Comparison of ENCODE assay signal across 8 cellular contexts in the genomic region with DNA sequence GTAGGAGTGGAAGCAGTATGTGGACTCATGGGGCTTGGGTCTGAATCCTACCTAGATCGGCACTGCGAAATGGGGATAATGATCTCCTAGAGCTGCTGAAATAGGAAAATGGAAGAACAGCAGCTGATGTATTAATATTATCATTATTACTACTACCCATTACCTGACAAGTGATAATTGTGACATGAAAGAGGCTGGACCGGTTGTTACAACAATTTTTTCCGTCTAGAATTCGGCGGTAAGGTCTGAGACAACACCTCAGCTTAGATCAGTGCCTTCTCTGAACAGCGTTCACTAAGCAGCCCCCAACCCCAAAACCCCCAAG. TPM values are rescaled to one million over a fixed set of nuclear protein-coding genes. Genes with fewer than 3 reads are reported as not detected.
DNase-seq lines count a peak whose midpoint lies in the region; ATAC-seq and TF ChIP-seq lines count a peak whose summit lies in the region.
"Not testable (repeated sequence)": the region's sequence is repeated elsewhere in the genome, so short reads cannot be mapped to it uniquely, and the experiment has no call there.

No MANE protein-coding gene starts in this region.

- H2AFZ ChIP-seq in hepatocyte (peak overlapping the region; percentile 52), smooth muscle cell (ENCODE audit: low read depth) (peak overlapping the region; percentile 77)

- H4K20me1 ChIP-seq in hepatocyte (ENCODE audit: insufficient read depth, poor library complexity, severe bottlenecking) (peaks cover 34% of the 10 kb centered on the region), smooth muscle cell (ENCODE audit: low read depth) (peaks cover 39% of the 10 kb centered on the region)

- H3K79me2 ChIP-seq in hepatocyte (peaks cover 44% of the 10 kb centered on the region), smooth muscle cell (ENCODE audit: low read depth) (peaks cover 45% of the 10 kb centered on the region)

- CTCF ChIA-PET in activated CD8-positive, alpha-beta T cell treated with anti-CD3 and anti-CD28 coated beads, Interleukin-2, amount 10 ng/mL, durations not matched to agents 7 days and 5 days (lab: Charles Lee): not testable (repeated sequence)

- intact Hi-C loops in colonic mucosa (cut with DNase I): not testable (repeated sequence)

- not testable (repeated sequence) for H3K4me1 ChIP-seq in NT2/D1 (ENCODE audit: insufficient read depth, insufficient read length); colonic mucosa; smooth muscle cell (ENCODE audit: low read depth)
- H3K4me1 ChIP-seq in hepatocyte (ENCODE audit: insufficient read depth): peaks cover 12% of the 10 kb centered on the region

- not testable (repeated sequence) for DNase-seq in AG10803 (ENCODE audit: low read depth); activated CD8-positive, alpha-beta T cell treated with anti-CD3 and anti-CD28 coated beads, Interleukin-2, amount 10 ng/mL, durations not matched to agents 7 days and 5 days; colonic mucosa; smooth muscle cell (lab: John Stamatoyannopoulos, UW; ENCODE audit: unreplicated experiment)
- peak; percentile 47 for DNase-seq in H4 (ENCODE audit: low spot score)
- peak; percentile 47 for DNase-seq in NT2/D1 (ENCODE audit: low read depth, low spot score)
- peak; percentile 86 for DNase-seq in hepatocyte (ENCODE audit: low spot score)
- DNase-seq in myocyte (ENCODE audit: low read depth): peak; percentile 57

- peak overlapping the region; percentile 91 for H3K27ac Mint-ChIP-seq in activated CD8-positive, alpha-beta T cell treated with anti-CD3 and anti-CD28 coated beads, Interleukin-2, amount 10 ng/mL, durations not matched to agents 7 days and 5 days

- H3K9me3 Mint-ChIP-seq in activated CD8-positive, alpha-beta T cell treated with anti-CD3 and anti-CD28 coated beads, Interleukin-2, amount 10 ng/mL, durations not matched to agents 7 days and 5 days (ENCODE audit: insufficient read depth): not testable (repeated sequence)

- ATAC-seq in activated CD8-positive, alpha-beta T cell treated with anti-CD3 and anti-CD28 coated beads, Interleukin-2, amount 10 ng/mL, durations not matched to agents 7 days and 5 days: not testable (repeated sequence)

- H3K9me2 ChIP-seq in hepatocyte (replicated peaks; ENCODE audit: insufficient read depth): not testable (repeated sequence)

- not testable (repeated sequence) for H3K9me3 ChIP-seq in NT2/D1 (ENCODE audit: insufficient read depth, low read length); colonic mucosa; hepatocyte (ENCODE audit: low read depth); smooth muscle cell (replicated peaks; ENCODE audit: low read depth)

- not testable (repeated sequence) for H3F3A ChIP-seq in smooth muscle cell (ENCODE audit: low read depth)

- peaks cover 20% of the 10 kb centered on the region for H3K4me1 Mint-ChIP-seq in activated CD8-positive, alpha-beta T cell treated with anti-CD3 and anti-CD28 coated beads, Interleukin-2, amount 10 ng/mL, durations not matched to agents 7 days and 5 days (ENCODE audit: low read depth)

- not testable (repeated sequence) for H3K27me3 ChIP-seq in NT2/D1 (ENCODE audit: insufficient read depth, insufficient read length); colonic mucosa; hepatocyte; smooth muscle cell (ENCODE audit: low read depth)

- POLR2A ChIA-PET in activated CD8-positive, alpha-beta T cell treated with anti-CD3 and anti-CD28 coated beads, Interleukin-2, amount 10 ng/mL, durations not matched to agents 7 days and 5 days (lab: Charles Lee): not testable (repeated sequence)

- H3K27ac ChIP-seq in colonic mucosa: peak overlapping the region; percentile 89
- peak overlapping the region; percentile 98 for H3K27ac ChIP-seq in hepatocyte
- peak overlapping the region; percentile 83 for H3K27ac ChIP-seq in smooth muscle cell (ENCODE audit: low read depth)

- H3K9ac ChIP-seq in NT2/D1 (ENCODE audit: insufficient read length, low read depth) (peak overlapping the region; percentile 92), colonic mucosa (ENCODE audit: low read depth in 2 of 2, low read length in 2 of 2) (peak overlapping the region; percentile 37 to 91), smooth muscle cell (ENCODE audit: low read depth) (peak overlapping the region; percentile 98)

- 2% methylated on average over 7 of the region's 7 CpGs for WGBS in hepatocyte (ENCODE audit: low lambda C conversion rate, missing lambda C conversion rate)
- WGBS in smooth muscle cell (ENCODE audit: low lambda C conversion rate): 1% methylated on average over 7 of the region's 7 CpGs

- not testable (repeated sequence) for TF ChIP-seq CTCF in AG10803 (conservative IDR thresholded peaks at IDR 0.05; ENCODE audit: low read length); colonic mucosa (IDR thresholded peaks at IDR 0.05); hepatocyte (IDR thresholded peaks at IDR 0.05; ENCODE audit: poor library complexity); smooth muscle cell (IDR thresholded peaks at IDR 0.05; ENCODE audit: borderline replicate concordance, insufficient read depth, poor library complexity, severe bottlenecking)

- H3K27me3 Mint-ChIP-seq in activated CD8-positive, alpha-beta T cell treated with anti-CD3 and anti-CD28 coated beads, Interleukin-2, amount 10 ng/mL, durations not matched to agents 7 days and 5 days (ENCODE audit: low read depth): not testable (repeated sequence)

- H3K36me3 Mint-ChIP-seq in activated CD8-positive, alpha-beta T cell treated with anti-CD3 and anti-CD28 coated beads, Interleukin-2, amount 10 ng/mL, durations not matched to agents 7 days and 5 days (ENCODE audit: low read depth): not testable (repeated sequence)

- H3K4me2 ChIP-seq in hepatocyte: peak overlapping the region; percentile 87
- peak overlapping the region; percentile 86 for H3K4me2 ChIP-seq in smooth muscle cell

- peak overlapping the region; percentile 77 for H3K4me3 ChIP-seq in AG10803 (ENCODE audit: low read length)
- peak overlapping the region; percentile 99 for H3K4me3 ChIP-seq in NT2/D1 (ENCODE audit: insufficient read length, low read depth)
- H3K4me3 ChIP-seq in colonic mucosa: peak overlapping the region; percentile 92
- H3K4me3 ChIP-seq in hepatocyte: peak overlapping the region; percentile 86
- peak overlapping the region; percentile 80 for H3K4me3 ChIP-seq in smooth muscle cell

- peak overlapping the region; percentile 83 for H3K4me3 Mint-ChIP-seq in activated CD8-positive, alpha-beta T cell treated with anti-CD3 and anti-CD28 coated beads, Interleukin-2, amount 10 ng/mL, durations not matched to agents 7 days and 5 days

- H3K36me3 ChIP-seq in NT2/D1 (ENCODE audit: insufficient read depth, insufficient read length, low read length); colonic mucosa; hepatocyte (replicated peaks; ENCODE audit: insufficient read depth, low read depth); smooth muscle cell (ENCODE audit: low read depth): not testable (repeated sequence)

RNA-seq across cellular contexts. Expression of a gene that starts 0.5 kb away (rescaled TPM):
- 32.8 and 45.1 TPM in 2 replicates for total RNA-seq in H4 (2014; rRNA removed; shearing (Covaris generic))
- 10 to 100 TPM; 46.4 to 46.6 TPM for total RNA-seq in activated CD8-positive, alpha-beta T cell treated with anti-CD3 and anti-CD28 coated beads, Interleukin-2, amount 10 ng/mL, durations not matched to agents 7 days and 5 days
- total RNA-seq in colonic mucosa (100 to 1,000 TPM; 253 to 267 TPM), hepatocyte (141 and 142 TPM in 2 replicates), myocyte (60.4 and 81.1 TPM in 2 replicates), smooth muscle cell (102 and 124 TPM in 2 replicates)
- polyA plus RNA-seq in hepatocyte (135 and 146 TPM in 2 replicates), smooth muscle cell (113 and 114 TPM in 2 replicates)
- polyA plus RNA-seq in myocyte (2012): 64.3 TPM

RNA-seq across cellular contexts. Expression of a gene that starts 37.0 kb away (rescaled TPM):
- 2.3 and 4.2 TPM in 2 replicates for total RNA-seq in H4 (2014; rRNA removed; shearing (Covaris generic))
- 10 to 100 TPM; 91.5 to 94.3 TPM for total RNA-seq in activated CD8-positive, alpha-beta T cell treated with anti-CD3 and anti-CD28 coated beads, Interleukin-2, amount 10 ng/mL, durations not matched to agents 7 days and 5 days
- total RNA-seq in colonic mucosa: 10 to 100 TPM; 32.8 to 74.3 TPM
- 31.7 and 47.5 TPM in 2 replicates for total RNA-seq in hepatocyte
- polyA plus RNA-seq in hepatocyte: 42.8 and 59.3 TPM in 2 replicates
- 73.0 and 74.4 TPM in 2 replicates for total RNA-seq in myocyte
- 167 TPM for polyA plus RNA-seq in myocyte (2012)
- 34.6 and 39.5 TPM in 2 replicates for total RNA-seq in smooth muscle cell
- 34.8 and 38.0 TPM in 2 replicates for polyA plus RNA-seq in smooth muscle cell
